In the genomic region with DNA sequence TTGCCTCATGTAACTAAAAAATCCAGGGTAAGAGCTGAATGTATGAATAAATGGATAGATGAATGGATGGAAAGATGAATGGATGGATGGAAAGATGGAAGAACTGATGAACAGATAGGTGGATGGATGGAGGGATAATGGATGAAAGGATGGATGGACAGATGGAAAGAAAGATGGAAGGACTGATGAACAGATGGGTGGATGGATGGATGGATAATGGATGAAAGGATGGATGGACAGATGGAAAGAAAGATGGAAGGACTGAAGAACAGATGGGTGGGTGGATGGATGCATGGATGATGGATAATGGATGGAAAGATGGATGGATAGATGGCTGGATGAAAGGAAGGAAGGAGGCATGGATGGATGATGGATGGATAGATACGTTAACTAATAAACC, we compare ENCODE assay signal across 24 cellular contexts. TPM values are rescaled to one million over a fixed set of nuclear protein-coding genes. Genes with fewer than 3 reads are reported as not detected.
DNase-seq lines count a peak whose midpoint lies in the region; ATAC-seq and TF ChIP-seq lines count a peak whose summit lies in the region.
"Had no signal": no experiment of that assay in that cellular context is flagged by ENCODE, and none has a peak within 500 bp of the region (broad histone marks: within the 10 kb centered on the region; RNA-seq: fewer than 3 reads in every experiment).

No MANE protein-coding gene starts in this region.

- no peak overlapping the region for H3K4me3 ChIP-seq in HEK293 (ENCODE audit: low read depth, low read length)
- H3K4me3 ChIP-seq in iPS-20b (ENCODE audit: low read length) = peak overlapping the region; percentile 85; the same call in 1 of the 2 replicates
- H3K4me3 ChIP-seq in smooth muscle cell = no peak overlapping the region
- no peak overlapping the region for H3K4me3 ChIP-seq in brain microvascular endothelial cell (ENCODE audit: low read depth, low read length)
- H3K4me3 ChIP-seq: pancreas, testis had no signal

- H3K27ac ChIP-seq in HEK293 (ENCODE audit: extremely low read depth, low read depth, low read length) (no peak overlapping the region), iPS-20b (ENCODE audit: low read length) (no peak overlapping the region), smooth muscle cell (ENCODE audit: low read depth) (no peak overlapping the region), brain microvascular endothelial cell (no peak overlapping the region)

- H3K4me3 Mint-ChIP-seq in WTC11 = peak overlapping the region; percentile 17
- H3K4me3 Mint-ChIP-seq: activated T-cell treated with anti-CD3 and anti-CD28 coated beads, Interleukin-2, amount 50 U/mL, for 24 hours; memory B cell; naive B cell had no signal

- H3K9ac ChIP-seq in iPS-20b (ENCODE audit: low read depth, low read length) (peak overlapping the region; percentile 7; the same call in 1 of the 2 replicates), smooth muscle cell (ENCODE audit: low read depth) (no peak overlapping the region)

- no peak for TF ChIP-seq CTCF in HEK293 (tag by site-specific recombination; IDR thresholded peaks at IDR 0.05)
- TF ChIP-seq CTCF in WTC11 (IDR thresholded peaks at IDR 0.05) = no peak
- no peak for TF ChIP-seq CTCF in smooth muscle cell (IDR thresholded peaks at IDR 0.05; ENCODE audit: borderline replicate concordance, insufficient read depth, poor library complexity, severe bottlenecking)
- TF ChIP-seq CTCF in brain microvascular endothelial cell (IDR thresholded peaks at IDR 0.05; ENCODE audit: low read depth, low read length, missing control alignments) = no peak

- H3K27me3 Mint-ChIP-seq in WTC11 (ENCODE audit: low read depth) = peaks cover 29% of the 10 kb centered on the region

- no peaks in the 10 kb centered on the region for H3K4me1 ChIP-seq in HEK293 (ENCODE audit: control insufficient read depth, insufficient read depth, low read length)
- peaks cover 34% of the 10 kb centered on the region for H3K4me1 ChIP-seq in iPS-20b (ENCODE audit: insufficient read depth, low read length)
- peaks cover 31% of the 10 kb centered on the region for H3K4me1 ChIP-seq in smooth muscle cell (ENCODE audit: low read depth)

- H4K20me1 ChIP-seq in smooth muscle cell (ENCODE audit: low read depth) = no peaks in the 10 kb centered on the region

- WGBS in smooth muscle cell (ENCODE audit: low lambda C conversion rate) = 90% methylated on average over 1 of the region's 1 CpG

- ATAC-seq in WTC11 = no peak
- no peak for ATAC-seq in HG03469 (IDR thresholded peaks at IDR 0.05; ENCODE audit: unreplicated experiment)
- no peak for ATAC-seq in GM18498 (IDR thresholded peaks at IDR 0.05; ENCODE audit: unreplicated experiment)

- H3K4me2 ChIP-seq in smooth muscle cell = peak overlapping the region; percentile 54

- no peaks in the 10 kb centered on the region for H3K9me3 ChIP-seq in HEK293 (ENCODE audit: control insufficient read depth, insufficient read depth, low read depth, low read length)
- no peaks in the 10 kb centered on the region; the same call in 1 of the 2 replicates for H3K9me3 ChIP-seq in iPS-20b (ENCODE audit: insufficient read depth, low read depth, low read length)
- H3K9me3 ChIP-seq in smooth muscle cell (replicated peaks; ENCODE audit: low read depth) = no peaks in the 10 kb centered on the region
- H3K9me3 ChIP-seq: pancreas, testis had no signal

- H3F3A ChIP-seq in smooth muscle cell (ENCODE audit: low read depth) = peaks cover 11% of the 10 kb centered on the region

- no peaks in the 10 kb centered on the region for H3K27me3 ChIP-seq in iPS-20b (ENCODE audit: insufficient read depth, low read length)
- H3K27me3 ChIP-seq in smooth muscle cell (ENCODE audit: low read depth) = no peaks in the 10 kb centered on the region
- peaks cover 8% of the 10 kb centered on the region for H3K27me3 ChIP-seq in brain microvascular endothelial cell (replicated peaks)
- H3K27me3 ChIP-seq: pancreas, testis had no signal

- peaks cover 8% of the 10 kb centered on the region for H3K9me3 Mint-ChIP-seq in WTC11
- H3K9me3 Mint-ChIP-seq: activated T-cell treated with anti-CD3 and anti-CD28 coated beads, Interleukin-2, amount 50 U/mL, for 24 hours; CD8-positive, alpha-beta memory T cell had no signal

- H3K79me2 ChIP-seq in smooth muscle cell (ENCODE audit: low read depth) = no peaks in the 10 kb centered on the region

- no peaks in the 10 kb centered on the region for H3K36me3 ChIP-seq in HEK293 (ENCODE audit: control insufficient read depth in 2 of 2, insufficient read depth in 1 of 2, low read length in 2 of 2)
- no peaks in the 10 kb centered on the region for H3K36me3 ChIP-seq in iPS-20b (ENCODE audit: insufficient read depth, low read depth, low read length)
- H3K36me3 ChIP-seq in smooth muscle cell (ENCODE audit: low read depth) = no peaks in the 10 kb centered on the region
- no peaks in the 10 kb centered on the region for H3K36me3 ChIP-seq in brain microvascular endothelial cell (replicated peaks)
- H3K36me3 ChIP-seq: pancreas had no signal

- peaks cover 75% of the 10 kb centered on the region for H3K4me1 Mint-ChIP-seq in WTC11
- H3K4me1 Mint-ChIP-seq: CD8-positive, alpha-beta memory T cell had no signal

- DNase-seq in WTC11 (ENCODE audit: low spot score) = no peak
- DNase-seq in smooth muscle cell (lab: John Stamatoyannopoulos, UW; ENCODE audit: unreplicated experiment) = no peak
- DNase-seq in brain microvascular endothelial cell = no peak
- DNase-seq: activated naive CD4-positive, alpha-beta T cell treated with Interleukin-2 at 50 U/mL for 16 hours; activated T-cell treated with anti-CD3 and anti-CD28 coated beads, Interleukin-2, amount 50 U/mL, for 24 hours; amniotic stem cell; CD8-positive, alpha-beta memory T cell; central memory CD4-positive, alpha-beta T cell; foreskin melanocyte; HCEC 1CT; naive B cell; NCI-H1048; NCI-H187 treated with DMSO at 0.1 percent for 48 hours; NCI-H226; NCI-H774; pancreas; SHP77; stimulated activated CD4-positive, alpha-beta T cell treated with anti-CD3 and anti-CD28 coated beads, Interleukin-1b, Interleukin-23, amount 100 ng/mL, for 48 hours; testis had no signal

- CTCF ChIA-PET in HEK293 (lab: Yijun Ruan, JAX) = no interaction called here
- CTCF ChIA-PET in WTC11 (lab: Charles Lee) = interaction anchor here (0.7 to 2.5 kb wide), 3 partner anchors 14 to 73 kb away, joined by 3 to 11 read pairs (median 8); partner anchors contain the start of gene CHD9

- in situ Hi-C loops in brain microvascular endothelial cell (cut with HindIII; ENCODE audit: low pct_ligation_motif_present, low sequenced_read_pairs) = no loop called here

- peak overlapping the region; percentile 89 for H3K27ac Mint-ChIP-seq in WTC11
- H3K27ac Mint-ChIP-seq: activated T-cell treated with anti-CD3 and anti-CD28 coated beads, Interleukin-2, amount 50 U/mL, for 24 hours; CD8-positive, alpha-beta memory T cell; memory B cell had no signal

- no peak overlapping the region for H2AFZ ChIP-seq in smooth muscle cell (ENCODE audit: low read depth)

- H3K36me3 Mint-ChIP-seq in WTC11 = 0 out of 2 replicates have a peak, but pooled peaks cover 3% of the 10 kb centered on the region
- H3K36me3 Mint-ChIP-seq: CD8-positive, alpha-beta memory T cell; memory B cell; naive B cell had no signal

- POLR2A ChIA-PET in HEK293 (lab: Yijun Ruan, JAX) = no interaction called here
- POLR2A ChIA-PET in WTC11 (lab: Charles Lee) = interaction anchor here (1.2 kb wide), 1 partner anchor 89 kb away, joined by 4 read pairs; no protein-coding TSS in a partner anchor

TF ChIP-seq in HEK293, 187 proteins besides CTCF, POLR2A, EP300 and RAD21:
- TF ChIP-seq ZNF366 (tag by site-specific recombination; conservative IDR thresholded peaks at IDR 0.05) (peak; percentile 98), ZBTB17 (tag by site-specific recombination; IDR thresholded peaks at IDR 0.05) (peak; percentile 57), ZNF670 (tag by site-specific recombination; IDR thresholded peaks at IDR 0.05; ENCODE audit: low read depth) (no peak), SP7 (tag by site-specific recombination; IDR thresholded peaks at IDR 0.05) (no peak)
TF ChIP-seq in HEK293: peak in this region for 2.

TF ChIP-seq in WTC11, 78 proteins besides CTCF, POLR2A, EP300 and RAD21 (continues in another document):
- no peak for TF ChIP-seq ZSCAN18 (CRISPR knock-in tag; IDR thresholded peaks at IDR 0.05)
- TF ChIP-seq IRF2 (CRISPR knock-in tag; IDR thresholded peaks at IDR 0.05; ENCODE audit: borderline replicate concordance, low read depth) = no peak

RNA-seq across cellular contexts. Expression of gene CHD9NB, which starts 11.9 kb away (rescaled TPM):
- total RNA-seq in WTC11 (2021) (2.9 to 3.5 TPM (median 3.0 TPM) in 3 replicates), smooth muscle cell (not detected in 2 replicates)
- not detected in 2 replicates for polyA plus RNA-seq in smooth muscle cell
- polyA plus RNA-seq: CD8-positive, alpha-beta memory T cell had no signal

RNA-seq across cellular contexts. Expression of gene CHD9, which starts 14.0 kb away (rescaled TPM):
- 29.8 to 34.3 TPM (median 31.3 TPM) in 3 replicates for total RNA-seq in WTC11 (2021)
- total RNA-seq in smooth muscle cell = 101 and 117 TPM in 2 replicates
- 43.7 and 50.6 TPM in 2 replicates for polyA plus RNA-seq in smooth muscle cell
